Comparison of ENCODE assay signal across 33 cellular contexts in the genomic region with DNA sequence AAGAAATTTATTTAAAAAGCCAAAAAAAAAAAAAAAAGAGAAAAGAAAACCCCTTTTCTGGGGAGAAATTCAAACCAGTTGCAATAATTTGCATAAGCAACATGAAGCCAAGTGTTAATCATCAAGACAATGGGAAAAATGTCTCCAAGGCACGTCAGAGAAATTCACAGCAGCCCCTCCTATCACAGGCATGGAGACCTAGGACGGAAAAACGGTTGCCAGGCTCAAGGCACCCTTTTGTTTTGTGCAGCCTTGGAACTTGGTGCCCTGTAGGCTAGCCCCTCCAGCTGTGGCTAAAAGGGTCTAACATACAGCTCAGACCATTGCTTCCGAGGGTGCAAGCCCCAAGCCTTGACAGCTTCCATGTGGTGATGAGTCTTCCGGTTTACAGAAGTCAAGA.
"Had no signal": no experiment of that assay in that cellular context is flagged by ENCODE, and none has a peak within 500 bp of the region (broad histone marks: within the 10 kb centered on the region; RNA-seq: fewer than 3 reads in every experiment).

No MANE protein-coding gene starts in this region.

- H3K27me3 Mint-ChIP-seq: activated B cell treated with CpG ODN at 0.5 μM for 24 hours; activated CD4-positive, alpha-beta memory T cell treated with anti-CD3 and anti-CD28 coated beads for 36 hours; activated CD4-positive, alpha-beta T cell treated with anti-CD3 and anti-CD28 coated beads for 36 hours; activated CD4-positive, alpha-beta T cell treated with anti-CD3 and anti-CD28 coated beads, Interleukin-2, amount 10 ng/mL, durations not matched to agents 24 days and 14 days; activated CD8-positive, alpha-beta memory T cell treated with anti-CD3 and anti-CD28 coated beads, Interleukin-2, amount 10 ng/mL, durations not matched to agents 7 days and 5 days; activated naive CD4-positive, alpha-beta T cell treated with anti-CD3 and anti-CD28 coated beads, Interleukin-2, amount 50 U/mL, for 24 hours; activated naive CD8-positive, alpha-beta T cell treated with anti-CD3 and anti-CD28 coated beads for 36 hours; activated naive CD8-positive, alpha-beta T cell treated with anti-CD3 and anti-CD28 coated beads, Interleukin-2, amount 50 U/mL, for 24 hours; T-helper 17 cell had no signal

- H3K4me1 ChIP-seq: adrenal gland, body of pancreas had no signal

- H3K9me3 ChIP-seq: adrenal gland, body of pancreas had no signal

- H3K27me3 ChIP-seq: adrenal gland, body of pancreas had no signal

- H3K4me1 Mint-ChIP-seq: activated B cell treated with CpG ODN at 0.5 μM for 24 hours; activated CD4-positive, alpha-beta T cell treated with anti-CD3 and anti-CD28 coated beads for 36 hours; activated CD4-positive, alpha-beta T cell treated with anti-CD3 and anti-CD28 coated beads, Interleukin-2, amount 10 ng/mL, durations not matched to agents 24 days and 14 days; activated CD8-positive, alpha-beta memory T cell treated with anti-CD3 and anti-CD28 coated beads, Interleukin-2, amount 10 ng/mL, durations not matched to agents 7 days and 5 days; activated naive CD4-positive, alpha-beta T cell treated with anti-CD3 and anti-CD28 coated beads, Interleukin-2, amount 50 U/mL, for 24 hours; activated naive CD8-positive, alpha-beta T cell treated with anti-CD3 and anti-CD28 coated beads for 36 hours; activated naive CD8-positive, alpha-beta T cell treated with anti-CD3 and anti-CD28 coated beads, Interleukin-2, amount 50 U/mL, for 24 hours; T-helper 17 cell had no signal

- FAIRE-seq: colon, frontal cortex had no signal

- H3K4me3 Mint-ChIP-seq: activated B cell treated with CpG ODN at 0.5 μM for 24 hours; activated CD4-positive, alpha-beta memory T cell treated with anti-CD3 and anti-CD28 coated beads for 36 hours; activated CD4-positive, alpha-beta T cell treated with anti-CD3 and anti-CD28 coated beads for 36 hours; activated CD4-positive, alpha-beta T cell treated with anti-CD3 and anti-CD28 coated beads, Interleukin-2, amount 10 ng/mL, durations not matched to agents 24 days and 14 days; activated CD8-positive, alpha-beta memory T cell treated with anti-CD3 and anti-CD28 coated beads, Interleukin-2, amount 10 ng/mL, durations not matched to agents 7 days and 5 days; activated CD8-positive, alpha-beta T cell treated with anti-CD3 and anti-CD28 coated beads, Interleukin-2, amount 10 ng/mL, durations not matched to agents 7 days and 5 days; activated naive CD4-positive, alpha-beta T cell treated with anti-CD3 and anti-CD28 coated beads for 36 hours; activated naive CD4-positive, alpha-beta T cell treated with anti-CD3 and anti-CD28 coated beads, Interleukin-2, amount 50 U/mL, for 24 hours; activated naive CD8-positive, alpha-beta T cell treated with anti-CD3 and anti-CD28 coated beads for 36 hours; activated naive CD8-positive, alpha-beta T cell treated with anti-CD3 and anti-CD28 coated beads, Interleukin-2, amount 50 U/mL, for 24 hours; activated T-helper 1 cell treated with anti-CD3 and anti-CD28 coated beads, Interleukin-12 subunit alpha, Interleukin-12 subunit beta, Interleukin-2, Interleukin-4 antibody, amounts not matched to agents 30 ng/mL and 10 ng/mL and 1 ng/mL, durations not matched to agents 14 hours and 24 hours and 36 hours; T-helper 17 cell; T-helper 2 cell treated with Interferon-gamma antibody and Interleukin-4, amounts not matched to agents 5 μg/mL and 100 μg/mL, for 36 hours had no signal

- H3K36me3 Mint-ChIP-seq: activated CD4-positive, alpha-beta memory T cell treated with anti-CD3 and anti-CD28 coated beads for 36 hours; activated CD8-positive, alpha-beta memory T cell treated with anti-CD3 and anti-CD28 coated beads, Interleukin-2, amount 10 ng/mL, durations not matched to agents 7 days and 5 days; activated naive CD4-positive, alpha-beta T cell treated with anti-CD3 and anti-CD28 coated beads, Interleukin-2, amount 50 U/mL, for 24 hours had no signal

- DNase-seq: activated B cell treated with CpG ODN at 0.5 μM for 24 hours; activated CD4-positive, alpha-beta memory T cell treated with anti-CD3 and anti-CD28 coated beads for 36 hours; activated CD4-positive, alpha-beta T cell treated with anti-CD3 and anti-CD28 coated beads for 36 hours; activated CD4-positive, alpha-beta T cell treated with anti-CD3 and anti-CD28 coated beads, Interleukin-2, amount 10 ng/mL, durations not matched to agents 24 days and 14 days; activated CD8-positive, alpha-beta memory T cell treated with anti-CD3 and anti-CD28 coated beads, Interleukin-2, amount 10 ng/mL, durations not matched to agents 7 days and 5 days; activated CD8-positive, alpha-beta memory T cell treated with anti-CD3 and anti-CD28 coated beads, Interleukin-2, amount 50 U/mL, for 4 hours; activated CD8-positive, alpha-beta T cell treated with anti-CD3 and anti-CD28 coated beads, Interleukin-2, amount 10 ng/mL, durations not matched to agents 7 days and 5 days; activated effector memory CD4-positive, alpha-beta T cell treated with anti-CD3 and anti-CD28 coated beads, Interleukin-2, amount 50 U/mL, for 16 hours; activated naive CD4-positive, alpha-beta T cell treated with anti-CD3 and anti-CD28 coated beads for 36 hours; activated naive CD8-positive, alpha-beta T cell treated with anti-CD3 and anti-CD28 coated beads for 36 hours; activated naive CD8-positive, alpha-beta T cell treated with anti-CD3 and anti-CD28 coated beads, Interleukin-2, amount 50 U/mL, for 24 hours; activated T-cell treated with anti-CD3 and anti-CD28 coated beads, Interleukin-2, amount 50 U/mL, for 1 hour; activated T-cell treated with anti-CD3 and anti-CD28 coated beads, Interleukin-2, amount 50 U/mL, for 48 hours; adrenal gland; amygdala; aorta; body of pancreas; caudate nucleus; cortex of kidney; effector CD8-positive, alpha-beta T cell; foreskin fibroblast; head of caudate nucleus; T-helper 17 cell; T1000; WERI-Rb-1 had no signal

- ATAC-seq: activated CD4-positive, alpha-beta T cell treated with anti-CD3 and anti-CD28 coated beads for 36 hours; activated CD4-positive, CD25-positive, alpha-beta regulatory T cell treated with anti-CD3 and anti-CD28 coated beads, Interleukin-2, amount 50 U/mL, for 24 hours; activated CD8-positive, alpha-beta memory T cell treated with anti-CD3 and anti-CD28 coated beads, Interleukin-2, amount 10 ng/mL, durations not matched to agents 7 days and 5 days; activated CD8-positive, alpha-beta T cell treated with anti-CD3 and anti-CD28 coated beads, Interleukin-2, amount 10 ng/mL, durations not matched to agents 7 days and 5 days; activated naive CD8-positive, alpha-beta T cell treated with anti-CD3 and anti-CD28 coated beads, Interleukin-2, amount 50 U/mL, for 24 hours; body of pancreas; esophagus mucosa; T-helper 17 cell had no signal

- H3K27ac ChIP-seq: adrenal gland, body of pancreas, WERI-Rb-1 had no signal

- H3K27ac Mint-ChIP-seq: activated B cell treated with CpG ODN at 0.5 μM for 24 hours; activated CD4-positive, alpha-beta memory T cell treated with anti-CD3 and anti-CD28 coated beads for 36 hours; activated CD4-positive, alpha-beta T cell treated with anti-CD3 and anti-CD28 coated beads for 36 hours; activated CD4-positive, alpha-beta T cell treated with anti-CD3 and anti-CD28 coated beads, Interleukin-2, amount 10 ng/mL, durations not matched to agents 24 days and 14 days; activated CD8-positive, alpha-beta memory T cell treated with anti-CD3 and anti-CD28 coated beads, Interleukin-2, amount 10 ng/mL, durations not matched to agents 7 days and 5 days; activated CD8-positive, alpha-beta T cell treated with anti-CD3 and anti-CD28 coated beads, Interleukin-2, amount 10 ng/mL, durations not matched to agents 7 days and 5 days; activated naive CD4-positive, alpha-beta T cell treated with anti-CD3 and anti-CD28 coated beads for 36 hours; activated naive CD4-positive, alpha-beta T cell treated with anti-CD3 and anti-CD28 coated beads, Interleukin-2, amount 50 U/mL, for 24 hours; activated naive CD8-positive, alpha-beta T cell treated with anti-CD3 and anti-CD28 coated beads for 36 hours; activated naive CD8-positive, alpha-beta T cell treated with anti-CD3 and anti-CD28 coated beads, Interleukin-2, amount 50 U/mL, for 24 hours; activated T-helper 1 cell treated with anti-CD3 and anti-CD28 coated beads, Interleukin-12 subunit alpha, Interleukin-12 subunit beta, Interleukin-2, Interleukin-4 antibody, amounts not matched to agents 30 ng/mL and 10 ng/mL and 1 ng/mL, durations not matched to agents 14 hours and 24 hours and 36 hours; activated T-helper 2 cell treated with anti-CD3 and anti-CD28 coated beads, Interferon-gamma antibody, Interleukin-2, Interleukin-4, amounts not matched to agents 10 μg/mL and 5 μg/mL and 100 μg/mL, durations not matched to agents 14 hours and 24 hours and 36 hours; T-helper 17 cell; T-helper 2 cell treated with Interferon-gamma antibody and Interleukin-4, amounts not matched to agents 5 μg/mL and 100 μg/mL, for 36 hours had no signal

- H3K9me3 Mint-ChIP-seq: activated CD4-positive, alpha-beta T cell treated with anti-CD3 and anti-CD28 coated beads, Interleukin-2, amount 10 ng/mL, durations not matched to agents 24 days and 14 days had no signal

- H3K4me3 ChIP-seq: adrenal gland, body of pancreas had no signal

- H3K36me3 ChIP-seq: adrenal gland, WERI-Rb-1 had no signal
